In genomic region chr21:25700741-25701140, GRCh38 we compare ENCODE assay signal across 18 cellular contexts.
"Had no signal": no experiment of that assay in that cellular context is flagged by ENCODE, and none has a peak within 500 bp of the region (broad histone marks: within the 10 kb centered on the region; RNA-seq: fewer than 3 reads in every experiment).

No MANE protein-coding gene starts in this region.

- H3K4me1 ChIP-seq: ascending aorta, suprapubic skin had no signal

- H3K27ac Mint-ChIP-seq: activated T-helper 17 cell treated with anti-CD3 and anti-CD28 coated beads, Interleukin-2, amount 50 U/mL, for 72 hours; immature natural killer cell; nephron progenitor cell; progenitor cell of endocrine pancreas; type B pancreatic cell had no signal

- H3K9me3 ChIP-seq: ascending aorta, suprapubic skin had no signal

- H3K36me3 ChIP-seq: ascending aorta, suprapubic skin had no signal

- H3K4me1 Mint-ChIP-seq: activated T-helper 17 cell treated with anti-CD3 and anti-CD28 coated beads, Interleukin-2, amount 50 U/mL, for 72 hours; immature natural killer cell; nephron progenitor cell had no signal

- H3K4me3 ChIP-seq: ascending aorta, suprapubic skin had no signal

- DNase-seq: activated CD4-positive, alpha-beta T cell treated with anti-CD3 and anti-CD28 coated beads, Interleukin-2, amount 50 U/mL, for 48 hours; activated naive CD4-positive, alpha-beta T cell treated with Interleukin-2 at 50 U/mL for 16 hours; immature natural killer cell; left cardiac atrium; nephron progenitor cell; occipital lobe; right cardiac atrium; small intestine; stimulated activated CD4-positive, alpha-beta T cell treated with anti-CD3 and anti-CD28 coated beads, Interleukin-4, amount 100 ng/mL, for 4 hours; stimulated activated CD8-positive, alpha-beta memory T cell treated with anti-CD3 and anti-CD28 coated beads, Interleukin-4, amount 100 ng/mL, for 48 hours; stimulated activated naive CD8-positive, alpha-beta T cell treated with anti-CD3 and anti-CD28 coated beads, Interleukin-15, Interleukin-2, amounts not matched to agents 100 U/mL and 50 U/mL, for 24 hours; WERI-Rb-1 had no signal

- H3K27ac ChIP-seq: ascending aorta, suprapubic skin, WERI-Rb-1 had no signal

- H3K4me3 Mint-ChIP-seq: activated T-helper 17 cell treated with anti-CD3 and anti-CD28 coated beads, Interleukin-2, amount 50 U/mL, for 72 hours; immature natural killer cell; nephron progenitor cell; type B pancreatic cell had no signal

- H3K27me3 Mint-ChIP-seq: activated T-helper 17 cell treated with anti-CD3 and anti-CD28 coated beads, Interleukin-2, amount 50 U/mL, for 72 hours; progenitor cell of endocrine pancreas; type B pancreatic cell had no signal

- ATAC-seq: activated T-helper 17 cell treated with anti-CD3 and anti-CD28 coated beads, Interleukin-2, amount 50 U/mL, for 72 hours; esophagus mucosa; left cardiac atrium; right cardiac atrium; stimulated activated naive CD8-positive, alpha-beta T cell treated with anti-CD3 and anti-CD28 coated beads, Interleukin-15, Interleukin-2, amounts not matched to agents 100 U/mL and 50 U/mL, for 24 hours had no signal

- H3K9me3 Mint-ChIP-seq: activated T-helper 17 cell treated with anti-CD3 and anti-CD28 coated beads, Interleukin-2, amount 50 U/mL, for 72 hours; immature natural killer cell; type B pancreatic cell had no signal

- H3K36me3 Mint-ChIP-seq: immature natural killer cell had no signal

- H3K27me3 ChIP-seq: ascending aorta, suprapubic skin had no signal
